7 cellular contexts compared by ENCODE assay signal in the genomic region with DNA sequence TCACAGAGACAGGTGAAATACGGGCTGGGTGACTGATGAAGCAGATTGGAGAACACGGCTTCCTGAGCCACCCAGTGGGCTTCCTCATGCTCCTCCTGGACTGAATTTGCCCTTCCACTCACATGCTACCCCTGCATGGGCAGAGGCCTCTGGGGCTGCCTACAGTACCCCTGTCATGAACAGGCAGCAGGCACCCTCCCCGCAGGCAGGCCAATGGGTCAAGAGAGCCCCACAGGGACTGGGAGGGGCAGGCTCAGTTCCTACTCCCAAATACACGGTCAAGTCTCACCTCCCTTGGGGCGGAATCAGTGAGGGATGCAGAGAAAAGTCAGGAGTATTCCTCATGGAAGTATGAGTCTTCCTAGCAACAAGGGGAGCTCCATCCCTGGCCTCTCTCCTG.
"Had no signal": no experiment of that assay in that cellular context is flagged by ENCODE, and none has a peak within 500 bp of the region (broad histone marks: within the 10 kb centered on the region; RNA-seq: fewer than 3 reads in every experiment).

No MANE protein-coding gene starts in this region.

- H3K27me3 Mint-ChIP-seq: IgD-negative memory B cell had no signal

- H3K9me3 ChIP-seq: HAP-1 had no signal

- H3K9ac ChIP-seq: GM23248 had no signal

- ATAC-seq: HCT116 had no signal

- H3K4me3 Mint-ChIP-seq: IgD-negative memory B cell had no signal

- H3K4me1 Mint-ChIP-seq: IgD-negative memory B cell had no signal

- H3K36me3 ChIP-seq: HAP-1 had no signal

- H2AFZ ChIP-seq: GM23248 had no signal

- H3K4me1 ChIP-seq: HAP-1 had no signal

- H3K36me3 Mint-ChIP-seq: IgD-negative memory B cell had no signal

- H3K27ac ChIP-seq: GM23248 had no signal

- H3K4me3 ChIP-seq: GM23248, HAP-1 had no signal

- DNase-seq: GM23248, GOT3, H7 had no signal

- FAIRE-seq: HTR-8/SVneo had no signal

- H3K27ac Mint-ChIP-seq: IgD-negative memory B cell had no signal
